ENCODE assay signal across 12 cellular contexts in genomic region chr3:150751781-150752263, GRCh38. TPM values are rescaled to one million over a fixed set of nuclear protein-coding genes. Genes with fewer than 3 reads are reported as not detected.
DNase-seq lines count a peak whose midpoint lies in the region; ATAC-seq and TF ChIP-seq lines count a peak whose summit lies in the region.
"Had no signal": no experiment of that assay in that cellular context is flagged by ENCODE, and none has a peak within 500 bp of the region (broad histone marks: within the 10 kb centered on the region; RNA-seq: fewer than 3 reads in every experiment).

No MANE protein-coding gene starts in this region.

- H3K4ac ChIP-seq in mesendoderm (ENCODE audit: low read depth, low read length): no peak overlapping the region

- H3K27me3 ChIP-seq in BLaER1: no peaks in the 10 kb centered on the region
- H3K27me3 ChIP-seq in left lung: no peaks in the 10 kb centered on the region
- H3K27me3 ChIP-seq in CD8-positive, alpha-beta memory T cell (ENCODE audit: insufficient read depth, low read length, poor library complexity, severe bottlenecking): no peaks in the 10 kb centered on the region
- no peaks in the 10 kb centered on the region for H3K27me3 ChIP-seq in mesendoderm (ENCODE audit: insufficient read depth, low read length, poor library complexity)

- no CpG with 5 or more reads among the region's 2 CpGs for WGBS in mesendoderm (ENCODE audit: extremely low coverage, insufficient coverage, low lambda C conversion rate)

- H3K4me1 Mint-ChIP-seq in CD8-positive, alpha-beta memory T cell: peaks cover 69 to 94% (median 84%) of the 10 kb centered on the region in 3 donors

- H2BK5ac ChIP-seq in mesendoderm (ENCODE audit: low read length): no peak overlapping the region

- peaks cover 6% of the 10 kb centered on the region for H3K79me2 ChIP-seq in mesendoderm (ENCODE audit: control insufficient read depth, insufficient read depth, low read length)

- H3K4me3 Mint-ChIP-seq in CD8-positive, alpha-beta memory T cell: no peak overlapping the region

- H3K9ac ChIP-seq in BLaER1 (no peak overlapping the region), mesendoderm (ENCODE audit: low read length) (no peak overlapping the region)

- peaks cover 66% of the 10 kb centered on the region for H3K36me3 ChIP-seq in BLaER1
- H3K36me3 ChIP-seq in left lung: peaks cover 0 to 6% of the 10 kb centered on the region in 2 donors
- H3K36me3 ChIP-seq in CD8-positive, alpha-beta memory T cell (ENCODE audit: insufficient read depth, low read length): no peaks in the 10 kb centered on the region
- no peaks in the 10 kb centered on the region for H3K36me3 ChIP-seq in mesendoderm (ENCODE audit: control insufficient read depth, insufficient read depth, low read length)
- H3K36me3 ChIP-seq: WERI-Rb-1 had no signal

- intact Hi-C loops in left lung (cut with DNase I): no loop called here

- no peak overlapping the region for H4K8ac ChIP-seq in mesendoderm (ENCODE audit: low read depth, low read length)

- no peak overlapping the region for H3K4me2 ChIP-seq in BLaER1
- no peak overlapping the region for H3K4me2 ChIP-seq in mesendoderm (ENCODE audit: low read length)

- peaks cover 8% of the 10 kb centered on the region; the same call in 1 of the 2 replicates for H3K9me3 ChIP-seq in BLaER1
- no peaks in the 10 kb centered on the region for H3K9me3 ChIP-seq in left lung
- H3K9me3 ChIP-seq in CD8-positive, alpha-beta memory T cell (ENCODE audit: low read length): no peaks in the 10 kb centered on the region

- no peak overlapping the region for H2AK5ac ChIP-seq in mesendoderm (ENCODE audit: low read length)

- H3K27ac Mint-ChIP-seq in CD8-positive, alpha-beta memory T cell: peak overlapping the region in 2 of 8 donors; percentile 8 to 60

- no peak for TF ChIP-seq CTCF in left lung (IDR thresholded peaks at IDR 0.05)

- H3K27ac ChIP-seq in BLaER1 (peak overlapping the region; percentile 5; the same call in 1 of the 2 replicates), left lung (peak overlapping the region; percentile 0 to 60), mesendoderm (ENCODE audit: low read depth, low read length) (no peak overlapping the region)
- H3K27ac ChIP-seq in CD8-positive, alpha-beta memory T cell (ENCODE audit: low read depth, low read length): no peak overlapping the region
- H3K27ac ChIP-seq: WERI-Rb-1 had no signal

- no peak overlapping the region for H3K23ac ChIP-seq in mesendoderm (ENCODE audit: low read length)

- H3K27me3 Mint-ChIP-seq in CD8-positive, alpha-beta memory T cell: no peaks in the 10 kb centered on the region

- H2BK15ac ChIP-seq in mesendoderm (replicated peaks; ENCODE audit: low read depth): no peak overlapping the region

- H3K4me3 ChIP-seq in BLaER1 (no peak overlapping the region), left lung (no peak overlapping the region), mesendoderm (ENCODE audit: low read length) (no peak overlapping the region)
- H3K4me3 ChIP-seq in CD8-positive, alpha-beta memory T cell (ENCODE audit: low read length): no peak overlapping the region

- CTCF ChIA-PET in CD8-positive, alpha-beta memory T cell (lab: Charles Lee): interaction anchor here (1.7 kb wide), 1 partner anchor 10 kb away, joined by 6 read pairs; no protein-coding TSS in a partner anchor

- H3K4me1 ChIP-seq in BLaER1 (peaks cover 72% of the 10 kb centered on the region), left lung (peaks cover 18 to 70% of the 10 kb centered on the region in 2 donors), mesendoderm (ENCODE audit: control insufficient read depth, low read depth, low read length) (no peaks in the 10 kb centered on the region)
- peaks cover 24% of the 10 kb centered on the region for H3K4me1 ChIP-seq in CD8-positive, alpha-beta memory T cell (ENCODE audit: insufficient read depth, low read length)

- peaks cover 0 to 51% (median 11%) of the 10 kb centered on the region in 3 donors for H3K36me3 Mint-ChIP-seq in CD8-positive, alpha-beta memory T cell

- peak; percentile 89 for ATAC-seq in left lung

- no peak overlapping the region for H4K5ac ChIP-seq in mesendoderm (ENCODE audit: low read length)

- no peaks in the 10 kb centered on the region for H3K9me3 Mint-ChIP-seq in CD8-positive, alpha-beta memory T cell

- H3K56ac ChIP-seq in mesendoderm (ENCODE audit: low read length): no peak overlapping the region

- peak; percentile 10 for DNase-seq in DMS79 treated with DMSO at 0.1 percent for 48 hours (lab: John Stamatoyannopoulos, UW)
- DNase-seq in SW480 (ENCODE audit: low spot score): peak; percentile 17
- no peak for DNase-seq in left lung
- DNase-seq in CD8-positive, alpha-beta memory T cell: no peak
- DNase-seq in SKM-1 treated with dmso at 0.1 percent for 144 hours (lab: John Stamatoyannopoulos, UW; ENCODE audit: unreplicated experiment): no peak
- no peak for DNase-seq in NCI-H226
- no peak for DNase-seq in mesendoderm
- DNase-seq: effector memory CD4-positive, alpha-beta T cell; Kasumi-1; stimulated activated CD4-positive, alpha-beta T cell treated with anti-CD3 and anti-CD28 coated beads, Interleukin-1b, Interleukin-23, amount 100 ng/mL, for 48 hours; WERI-Rb-1 had no signal

- no peak overlapping the region for H2BK120ac ChIP-seq in mesendoderm (ENCODE audit: low read depth, low read length)

- no peak overlapping the region for H3K18ac ChIP-seq in mesendoderm (ENCODE audit: low read length)

- H3K79me1 ChIP-seq in mesendoderm (ENCODE audit: low read length): peaks cover 13% of the 10 kb centered on the region

- peaks cover 100% of the 10 kb centered on the region for H4K20me1 ChIP-seq in BLaER1

- POLR2A ChIA-PET in CD8-positive, alpha-beta memory T cell (lab: Charles Lee): no interaction called here

RNA-seq across cellular contexts. Expression of gene SIAH2, which starts 11.1 kb away (rescaled TPM):
- total RNA-seq in left lung: 10 to 100 TPM; 20.2 to 21.7 TPM
- 100 to 1,000 TPM; 111 to 115 TPM for total RNA-seq in CD8-positive, alpha-beta memory T cell
- 48.1 TPM for polyA plus RNA-seq in CD8-positive, alpha-beta memory T cell
- polyA plus RNA-seq in mesendoderm (2013, experiment 1 of 2): 26.5 TPM
- polyA plus RNA-seq in mesendoderm (2013, experiment 2 of 2): 27.3 TPM

RNA-seq across cellular contexts. Expression of gene ERICH6, which starts 48.1 kb away (rescaled TPM):
- total RNA-seq in left lung: not detected
- under 1 TPM in 1 of 2 experiments, not detected in 1; 0.39 TPM for total RNA-seq in CD8-positive, alpha-beta memory T cell
- polyA plus RNA-seq in CD8-positive, alpha-beta memory T cell: not detected
- not detected for polyA plus RNA-seq in mesendoderm (2013, experiment 1 of 2)
- polyA plus RNA-seq in mesendoderm (2013, experiment 2 of 2): not detected

Comparison
In these comparisons a context has a peak if more than half of its experiments do, and no peak if none do; other contexts are left out.
1. H3K27ac ChIP-seq: peak in BLaER1 (single experiment) and left lung (2 of 2); none in CD8-positive, alpha-beta memory T cell (single experiment) and mesendoderm (single experiment).
2. DNase-seq: peak in DMS79 treated with DMSO at 0.1 percent for 48 hours (single experiment) and SW480 (single experiment); none in left lung (0 of 2), CD8-positive, alpha-beta memory T cell (0 of 5), SKM-1 treated with dmso at 0.1 percent for 144 hours (single experiment), NCI-H226 (single experiment) and mesendoderm (single experiment).
3. RNA of gene SIAH2, which starts 11.1 kb away (total RNA-seq): 111 to 115 TPM in CD8-positive, alpha-beta memory T cell; 20.2 to 21.7 TPM in left lung; every median in the first group is over 4 times any median in the second.